In the genomic region with DNA sequence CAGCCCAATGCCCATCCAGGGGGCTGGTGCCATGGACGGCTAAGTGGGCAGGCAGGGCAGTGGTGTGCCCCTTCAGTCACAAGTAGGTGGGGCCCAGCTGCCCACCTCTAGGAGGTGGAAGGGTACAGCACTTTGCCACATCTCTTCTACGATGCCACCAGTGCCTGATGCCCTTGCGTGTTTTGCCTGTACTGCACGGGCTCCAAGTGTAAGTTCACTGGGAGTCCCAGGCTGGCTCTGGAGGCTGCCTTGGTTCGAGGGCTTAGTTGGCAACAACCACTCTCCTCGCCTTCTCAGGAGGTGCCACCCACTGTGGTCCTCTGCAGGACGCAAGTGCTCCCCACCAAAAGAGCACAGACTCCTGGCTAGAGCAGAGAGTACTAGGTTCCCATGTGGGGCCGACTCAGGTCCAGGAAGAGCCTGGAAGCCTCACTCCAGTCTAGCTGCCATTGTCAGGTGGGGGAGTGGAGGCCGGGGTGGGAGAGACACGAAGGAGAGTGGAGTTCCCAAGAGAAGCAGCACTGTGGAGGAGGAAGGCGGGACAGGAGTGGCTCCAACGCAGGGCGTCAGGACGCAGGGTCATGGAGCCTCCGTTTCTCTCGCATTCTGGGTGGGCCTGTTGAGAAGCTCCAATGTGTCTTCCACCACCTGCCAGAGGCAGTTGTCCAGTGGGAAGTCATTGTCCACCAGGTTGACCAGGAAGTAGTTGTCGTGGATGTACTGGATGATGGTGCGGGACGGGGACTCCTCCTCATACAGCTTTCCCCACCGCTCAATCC, we compare ENCODE assay signal across 12 cellular contexts. TPM values are rescaled to one million over a fixed set of nuclear protein-coding genes. Genes with fewer than 3 reads are reported as not detected.
A peak's percentile ranks its signal among the peaks of the same experiment; 100 is the strongest.
DNase-seq lines count a peak whose midpoint lies in the region; ATAC-seq and TF ChIP-seq lines count a peak whose summit lies in the region.
"Had no signal": no experiment of that assay in that cellular context is flagged by ENCODE, and none has a peak within 500 bp of the region (broad histone marks: within the 10 kb centered on the region; RNA-seq: fewer than 3 reads in every experiment).

No MANE protein-coding gene starts in this region.

- H3K36me3 ChIP-seq in mammary epithelial cell (ENCODE audit: insufficient read depth, low read length), result no peaks in the 10 kb centered on the region
- peaks cover 0 to 16% of the 10 kb centered on the region in 2 donors for H3K36me3 ChIP-seq in prostate gland
- H3K36me3 ChIP-seq in aorta (ENCODE audit: control insufficient read depth in 1 of 2, insufficient read depth in 2 of 2, low read length in 1 of 2), result peaks cover 0 to 7% of the 10 kb centered on the region in 2 donors

- H3K9me3 ChIP-seq in mammary epithelial cell (replicated peaks; ENCODE audit: insufficient read depth, low read length) (no peaks in the 10 kb centered on the region), prostate gland (no peaks in the 10 kb centered on the region), aorta (ENCODE audit: control insufficient read depth, low read length) (no peaks in the 10 kb centered on the region)

- H2AFZ ChIP-seq in mammary epithelial cell (ENCODE audit: low read depth, low read length), result no peak overlapping the region

- in situ Hi-C loops in mammary epithelial cell (cut with MboI; ENCODE audit: low sequenced_read_pairs in 2 of 2), result no loop called here

- H3K79me2 ChIP-seq in mammary epithelial cell (ENCODE audit: insufficient read depth, low read length), result no peaks in the 10 kb centered on the region

- H4K20me1 ChIP-seq in mammary epithelial cell (ENCODE audit: insufficient read depth, low read length), result no peaks in the 10 kb centered on the region

- BruUV-seq in MCF 10A (replicated peaks; lab: Mats Ljungman, UMichigan) (TSS peak; percentile 38), mammary epithelial cell (replicated peaks; lab: Mats Ljungman, UMichigan) (no TSS peak)

- no peaks in the 10 kb centered on the region for H3K27me3 ChIP-seq in mammary epithelial cell (ENCODE audit: insufficient read depth, low read length)
- H3K27me3 ChIP-seq in prostate gland (replicated peaks; ENCODE audit: insufficient read depth), result no peaks in the 10 kb centered on the region
- no peaks in the 10 kb centered on the region for H3K27me3 ChIP-seq in aorta (ENCODE audit: control insufficient read depth in 1 of 2, insufficient read depth in 2 of 2, low read length in 1 of 2)

- peaks cover 20% of the 10 kb centered on the region for H3K4me1 Mint-ChIP-seq in MCF 10A (ENCODE audit: insufficient read depth, unreplicated experiment)
- H3K4me1 Mint-ChIP-seq in glutamatergic neuron (ENCODE audit: low read depth, unreplicated experiment), result peaks cover 4% of the 10 kb centered on the region
- no peaks in the 10 kb centered on the region for H3K4me1 Mint-ChIP-seq in activated naive CD4-positive, alpha-beta T cell treated with anti-CD3 and anti-CD28 coated beads, Interleukin-2, amount 10 ng/mL, durations not matched to agents 7 days and 5 days

- H3K4me3 Mint-ChIP-seq in MCF 10A (ENCODE audit: unreplicated experiment), result peak overlapping the region; percentile 53
- peak overlapping the region; percentile 30 for H3K4me3 Mint-ChIP-seq in glutamatergic neuron (ENCODE audit: unreplicated experiment)
- H3K4me3 Mint-ChIP-seq in activated naive CD4-positive, alpha-beta T cell treated with anti-CD3 and anti-CD28 coated beads, Interleukin-2, amount 10 ng/mL, durations not matched to agents 7 days and 5 days, result no peak overlapping the region

- H3K4me3 ChIP-seq in mammary epithelial cell (replicated peaks in 1 of 3; ENCODE audit: insufficient read depth in 1 of 3, low read depth in 2 of 3, low read length in 3 of 3) (no peak overlapping the region), prostate gland (no peak overlapping the region), aorta (ENCODE audit: low read length in 2 of 2) (no peak overlapping the region)

- dilution Hi-C loops in mammary epithelial cell (cut with HindIII; ENCODE audit: low sequenced_read_pairs), result loop anchor here (10.0 kb wide), 1 partner anchor 115 kb away; no protein-coding TSS in a partner anchor

- no peak for DNase-seq in MCF 10A (ENCODE audit: unreplicated experiment)
- DNase-seq in mammary epithelial cell, result no peak
- DNase-seq in glutamatergic neuron, result no peak
- no peak for DNase-seq in prostate gland (ENCODE audit: low spot score)
- peak; percentile 46 to 65 for DNase-seq in aorta
- DNase-seq in NCI-H82 treated with DMSO at 0.1 percent for 48 hours (lab: John Stamatoyannopoulos, UW; ENCODE audit: unreplicated experiment), result no peak
- DNase-seq in activated naive CD4-positive, alpha-beta T cell treated with anti-CD3 and anti-CD28 coated beads, Interleukin-2, amount 10 ng/mL, durations not matched to agents 7 days and 5 days, result no peak
- DNase-seq: NCI-H1092 treated with DMSO at 0.1 percent for 48 hours; stimulated activated naive CD4-positive, alpha-beta T cell treated with Interleukin-2 at 50 U/mL for 16 hours had no signal

- H3K4me1 ChIP-seq in mammary epithelial cell (ENCODE audit: insufficient read depth, low read length), result peaks cover 10% of the 10 kb centered on the region
- H3K4me1 ChIP-seq in prostate gland (replicated peaks), result peaks cover 8% of the 10 kb centered on the region
- no peaks in the 10 kb centered on the region for H3K4me1 ChIP-seq in aorta (ENCODE audit: control insufficient read depth in 1 of 2, insufficient read depth in 2 of 2, low read length in 2 of 2)

- H3K9me3 Mint-ChIP-seq in MCF 10A (ENCODE audit: unreplicated experiment), result no peaks in the 10 kb centered on the region
- peaks cover 7% of the 10 kb centered on the region for H3K9me3 Mint-ChIP-seq in glutamatergic neuron (ENCODE audit: unreplicated experiment)
- H3K9me3 Mint-ChIP-seq in activated naive CD4-positive, alpha-beta T cell treated with anti-CD3 and anti-CD28 coated beads, Interleukin-2, amount 10 ng/mL, durations not matched to agents 7 days and 5 days, result no peaks in the 10 kb centered on the region

- no peak for TF ChIP-seq CTCF in MCF 10A (IDR thresholded peaks at IDR 0.05; ENCODE audit: unreplicated experiment)
- no peak for TF ChIP-seq CTCF in mammary epithelial cell (conservative IDR thresholded peaks at IDR 0.05 in 1 of 2, IDR thresholded peaks at IDR 0.05 in 1 of 2; ENCODE audit: extremely low read depth in 1 of 2, insufficient read depth in 1 of 2, low read depth in 1 of 2, low read length in 2 of 2)
- TF ChIP-seq CTCF in glutamatergic neuron (IDR thresholded peaks at IDR 0.05; ENCODE audit: partially characterized antibody, unreplicated experiment), result no peak
- no peak for TF ChIP-seq CTCF in prostate gland (IDR thresholded peaks at IDR 0.05)

- H3K4me2 ChIP-seq in mammary epithelial cell (ENCODE audit: insufficient read depth, low read depth, low read length), result no peak overlapping the region

- intact Hi-C loops in MCF 10A (cut with micrococcal nuclease), result loop anchor here (2.0 kb wide), 1 partner anchor 15 kb away; a partner anchor contains a TSS
- intact Hi-C loops in mammary epithelial cell (cut with micrococcal nuclease), result no loop called here
- intact Hi-C loops in prostate gland (cut with DNase I), result no loop called here
- intact Hi-C loops in aorta (cut with DNase I), result no loop called here

- H3K27ac ChIP-seq in mammary epithelial cell (ENCODE audit: insufficient read depth, low read depth, low read length), result no peak overlapping the region
- peak overlapping the region; percentile 84 to 86 for H3K27ac ChIP-seq in prostate gland
- H3K27ac ChIP-seq in aorta (ENCODE audit: low read depth in 1 of 2, low read length in 2 of 2), result peak overlapping the region; percentile 15 to 77
- H3K27ac ChIP-seq: HL-60 had no signal

- peaks cover 20% of the 10 kb centered on the region for H3K36me3 Mint-ChIP-seq in MCF 10A (ENCODE audit: insufficient read depth, unreplicated experiment)
- no peaks in the 10 kb centered on the region for H3K36me3 Mint-ChIP-seq in glutamatergic neuron (ENCODE audit: unreplicated experiment)
- H3K36me3 Mint-ChIP-seq in activated naive CD4-positive, alpha-beta T cell treated with anti-CD3 and anti-CD28 coated beads, Interleukin-2, amount 10 ng/mL, durations not matched to agents 7 days and 5 days, result peaks cover 2% of the 10 kb centered on the region

- H3K27ac Mint-ChIP-seq in MCF 10A (ENCODE audit: low read depth, unreplicated experiment) (peak overlapping the region; percentile 96), glutamatergic neuron (ENCODE audit: unreplicated experiment) (no peak overlapping the region)
- no peak overlapping the region for H3K27ac Mint-ChIP-seq in activated naive CD4-positive, alpha-beta T cell treated with anti-CD3 and anti-CD28 coated beads, Interleukin-2, amount 10 ng/mL, durations not matched to agents 7 days and 5 days

- 93% methylated on average over 19 of the region's 20 CpGs for WGBS in mammary epithelial cell (ENCODE audit: low coverage, missing lambda C conversion rate)
- 74% methylated on average over 20 of the region's 20 CpGs for WGBS in prostate gland
- WGBS in aorta, 2 donors, result 63 to 66% methylated on average over 20 of the region's 20 CpGs

- H3K9ac ChIP-seq in mammary epithelial cell (ENCODE audit: insufficient read depth, low read length), result no peak overlapping the region

- POLR2A ChIA-PET in MCF 10A (lab: Yijun Ruan, JAX), result interaction anchor here (0.6 to 8.7 kb wide), 5 partner anchors 9 to 83 kb away, joined by 3 to 87 read pairs (median 8); a partner anchor contains a TSS

- ATAC-seq in aorta (ENCODE audit: low FRiP score) (no peak), HG02852 (IDR thresholded peaks at IDR 0.05; ENCODE audit: unreplicated experiment) (no peak)

- CTCF ChIA-PET in MCF 10A (lab: Yijun Ruan, JAX), result no interaction called here
- CTCF ChIA-PET in mammary epithelial cell (lab: Charles Lee; ENCODE audit: low non-redundant PET), result interaction anchor here (0.6 kb wide), 1 partner anchor 81 kb away, joined by 11 read pairs; no protein-coding TSS in a partner anchor
- CTCF ChIA-PET in activated naive CD4-positive, alpha-beta T cell treated with anti-CD3 and anti-CD28 coated beads, Interleukin-2, amount 10 ng/mL, durations not matched to agents 7 days and 5 days (lab: Charles Lee), result no interaction called here

- H3K27me3 Mint-ChIP-seq in MCF 10A (ENCODE audit: insufficient read depth, unreplicated experiment) (no peaks in the 10 kb centered on the region), glutamatergic neuron (ENCODE audit: unreplicated experiment) (peaks cover 12% of the 10 kb centered on the region)
- peaks cover 1% of the 10 kb centered on the region for H3K27me3 Mint-ChIP-seq in activated naive CD4-positive, alpha-beta T cell treated with anti-CD3 and anti-CD28 coated beads, Interleukin-2, amount 10 ng/mL, durations not matched to agents 7 days and 5 days

- no peak for TF ChIP-seq POLR2A in prostate gland (IDR thresholded peaks at IDR 0.05)

RNA-seq across cellular contexts. Expression of a gene that starts 15.5 kb away (rescaled TPM):
- total RNA-seq in MCF 10A (2022) (14.0 and 17.8 TPM in 2 replicates), mammary epithelial cell (10 to 100 TPM; 19.1 to 19.2 TPM), glutamatergic neuron (ENCODE audit: unreplicated experiment) (83.2 TPM), prostate gland (10 to 100 TPM; 27.6 to 75.0 TPM), aorta (10 to 100 TPM; 32.1 to 53.0 TPM)
- polyA plus RNA-seq in mammary epithelial cell (8.2 TPM), aorta (10 to 100 TPM in 1 of 2 donors, 1 to 10 TPM in 1; 4.6 to 22.0 TPM)
- polyA minus RNA-seq in mammary epithelial cell, result 17.0 TPM

RNA-seq across cellular contexts. Expression of a gene that starts 15.7 kb away (rescaled TPM):
- total RNA-seq in MCF 10A (2022) (12.3 and 24.7 TPM in 2 replicates), mammary epithelial cell (10 to 100 TPM in 1 of 2 donors, 1 to 10 TPM in 1; 7.0 to 17.0 TPM), glutamatergic neuron (ENCODE audit: unreplicated experiment) (94.3 TPM), prostate gland (10 to 100 TPM; 13.4 to 45.0 TPM), aorta (10 to 100 TPM; 25.8 to 37.5 TPM)
- polyA plus RNA-seq in mammary epithelial cell (7.6 TPM), aorta (10 to 100 TPM in 1 of 2 donors, 1 to 10 TPM in 1; 3.9 to 15.5 TPM)
- 12.9 TPM for polyA minus RNA-seq in mammary epithelial cell

RNA-seq across cellular contexts. Expression of a gene that starts 28.3 kb away (rescaled TPM):
- not detected in 2 replicates for total RNA-seq in MCF 10A (2022)
- not detected for total RNA-seq in mammary epithelial cell
- polyA plus RNA-seq in mammary epithelial cell, result not detected
- polyA minus RNA-seq in mammary epithelial cell, result not detected
- total RNA-seq in glutamatergic neuron (ENCODE audit: unreplicated experiment), result not detected
- 1 to 10 TPM in 1 of 2 donors, not detected in 1; 10.0 TPM for total RNA-seq in prostate gland
- 1 to 10 TPM; 1.3 to 3.6 TPM for total RNA-seq in aorta
- polyA plus RNA-seq in aorta, result 1 to 10 TPM in 1 of 2 donors, under 1 TPM in 1; 0.75 to 2.3 TPM
- total RNA-seq: left colon had no signal

RNA-seq across cellular contexts. Expression of a gene that starts 54.4 kb away (rescaled TPM):
- total RNA-seq in MCF 10A (2022), result 68.4 and 73.1 TPM in 2 replicates
- total RNA-seq in mammary epithelial cell, result 100 to 1,000 TPM; 105 to 109 TPM
- polyA plus RNA-seq in mammary epithelial cell, result 120 TPM
- 78.0 TPM for polyA minus RNA-seq in mammary epithelial cell
- total RNA-seq in glutamatergic neuron (ENCODE audit: unreplicated experiment), result 6.1 TPM
- 100 to 1,000 TPM; 114 to 123 TPM for total RNA-seq in prostate gland
- 10 to 100 TPM; 33.4 to 40.3 TPM for total RNA-seq in aorta
- polyA plus RNA-seq in aorta, result 10 to 100 TPM; 22.2 to 61.2 TPM

RNA-seq across cellular contexts. Expression of a gene that starts 57.3 kb away (rescaled TPM):
- total RNA-seq in MCF 10A (2022) (not detected in 2 replicates), mammary epithelial cell (not detected), glutamatergic neuron (ENCODE audit: unreplicated experiment) (not detected), prostate gland (1 to 10 TPM in 1 of 2 donors, not detected in 1; 1.3 TPM), aorta (under 1 TPM in 1 of 2 donors, not detected in 1; 0.48 TPM)
- polyA plus RNA-seq in mammary epithelial cell (not detected), aorta (1 to 10 TPM in 1 of 2 donors, under 1 TPM in 1; 0.23 to 5.5 TPM)
- not detected for polyA minus RNA-seq in mammary epithelial cell
- total RNA-seq: left colon had no signal

Comparison
In these comparisons a context has a peak if more than half of its experiments do, and no peak if none do; other contexts are left out.
1. DNase-seq: peak in aorta (2 of 2); none in MCF 10A (single experiment), mammary epithelial cell (single experiment), glutamatergic neuron (single experiment), prostate gland (single experiment), NCI-H82 treated with DMSO at 0.1 percent for 48 hours (single experiment) and activated naive CD4-positive, alpha-beta T cell treated with anti-CD3 and anti-CD28 coated beads, Interleukin-2, amount 10 ng/mL, durations not matched to agents 7 days and 5 days (single experiment).